ENCODE assay signal across 19 cellular contexts in the genomic region with DNA sequence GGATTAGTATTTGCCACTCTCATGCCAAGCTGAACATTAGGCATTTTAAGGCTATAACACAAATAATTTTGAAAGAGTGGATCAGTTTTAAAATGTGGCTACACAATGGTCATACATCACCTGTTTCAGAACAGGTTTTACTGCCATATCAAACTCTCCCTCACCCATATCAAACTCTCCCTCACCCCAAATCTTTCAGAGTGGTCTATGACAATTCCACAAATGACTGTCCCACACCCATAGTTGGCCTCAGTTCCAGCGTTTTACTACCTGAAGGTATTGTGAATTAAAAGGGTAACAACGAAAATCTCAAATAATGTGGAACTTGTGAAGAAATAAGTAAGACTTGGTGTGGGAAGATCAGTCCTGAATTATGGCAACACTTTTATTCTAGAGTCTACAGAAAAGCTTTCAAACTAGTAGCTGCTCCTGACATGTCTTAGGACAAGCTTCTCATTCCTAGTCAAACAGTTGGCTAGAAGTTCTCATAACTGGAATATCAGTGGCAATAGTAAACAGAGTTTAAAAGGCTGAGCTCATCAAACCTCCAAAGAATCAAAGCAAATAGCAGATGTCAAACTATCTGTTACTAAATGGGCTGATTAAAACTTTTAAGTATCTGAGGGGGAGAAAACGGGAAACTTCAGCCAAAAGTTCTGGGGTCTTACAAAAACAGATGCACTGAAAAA.
"Had no signal": no experiment of that assay in that cellular context is flagged by ENCODE, and none has a peak within 500 bp of the region (broad histone marks: within the 10 kb centered on the region; RNA-seq: fewer than 3 reads in every experiment).

No MANE protein-coding gene starts in this region.

- H3K36me3 Mint-ChIP-seq: neural progenitor cell had no signal

- H3K9me3 Mint-ChIP-seq: activated naive CD8-positive, alpha-beta T cell treated with anti-CD3 and anti-CD28 coated beads, Interleukin-2, amount 50 U/mL, for 24 hours; naive B cell; neural progenitor cell; stimulated activated memory B cell treated with anti-CD40 and anti-IgM and Interleukin-4, amounts not matched to agents 10 μg/mL and 1 μg/mL and 100 μg/mL, for 72 hours had no signal

- DNase-seq: activated CD8-positive, alpha-beta memory T cell treated with anti-CD3 and anti-CD28 coated beads, Interleukin-2, amount 50 U/mL, for 48 hours; activated naive CD4-positive, alpha-beta T cell; activated naive CD8-positive, alpha-beta T cell treated with anti-CD3 and anti-CD28 coated beads, Interleukin-2, amount 50 U/mL, for 24 hours; cortex of kidney; heart left ventricle; left colon; mesenchymal stem cell; naive B cell; posterior cingulate gyrus; right lobe of liver; SHP77 treated with DMSO at 0.1 percent for 48 hours; small intestine; stimulated activated CD4-positive, alpha-beta T cell treated with anti-CD3 and anti-CD28 coated beads, Interleukin-2, amount 100 ng/mL, for 24 hours; SW 1271; testis; trophoblast cell had no signal

- H3K27me3 Mint-ChIP-seq: activated naive CD8-positive, alpha-beta T cell treated with anti-CD3 and anti-CD28 coated beads, Interleukin-2, amount 50 U/mL, for 24 hours; naive B cell; stimulated activated memory B cell treated with anti-CD40 and anti-IgM and Interleukin-4, amounts not matched to agents 10 μg/mL and 1 μg/mL and 100 μg/mL, for 72 hours had no signal

- ATAC-seq: activated CD4-positive, CD25-positive, alpha-beta regulatory T cell treated with anti-CD3 and anti-CD28 coated beads, Interleukin-2, amount 50 U/mL, for 24 hours; activated naive CD8-positive, alpha-beta T cell treated with anti-CD3 and anti-CD28 coated beads, Interleukin-2, amount 50 U/mL, for 24 hours; left colon; right lobe of liver; stimulated activated memory B cell treated with anti-CD40 and anti-IgM and Interleukin-4, amounts not matched to agents 10 μg/mL and 1 μg/mL and 100 μg/mL, for 72 hours had no signal

- H3K4me3 Mint-ChIP-seq: activated naive CD8-positive, alpha-beta T cell treated with anti-CD3 and anti-CD28 coated beads, Interleukin-2, amount 50 U/mL, for 24 hours; naive B cell; neural progenitor cell; stimulated activated memory B cell treated with anti-CD40 and anti-IgM and Interleukin-4, amounts not matched to agents 10 μg/mL and 1 μg/mL and 100 μg/mL, for 72 hours had no signal

- H3K27ac Mint-ChIP-seq: activated naive CD8-positive, alpha-beta T cell treated with anti-CD3 and anti-CD28 coated beads, Interleukin-2, amount 50 U/mL, for 24 hours; naive B cell; neural progenitor cell; stimulated activated memory B cell treated with anti-CD40 and anti-IgM and Interleukin-4, amounts not matched to agents 10 μg/mL and 1 μg/mL and 100 μg/mL, for 72 hours had no signal
